In genomic region chr4:105605493-105605892, GRCh38 we compare ENCODE assay signal across 12 cellular contexts. TPM values are rescaled to one million over a fixed set of nuclear protein-coding genes. Genes with fewer than 3 reads are reported as not detected.
DNase-seq lines count a peak whose midpoint lies in the region; ATAC-seq and TF ChIP-seq lines count a peak whose summit lies in the region.
"Had no signal": no experiment of that assay in that cellular context is flagged by ENCODE, and none has a peak within 500 bp of the region (broad histone marks: within the 10 kb centered on the region; RNA-seq: fewer than 3 reads in every experiment).

No MANE protein-coding gene starts in this region.

- no peaks in the 10 kb centered on the region for H3K79me2 ChIP-seq in KMS-11 (ENCODE audit: insufficient read depth, low read depth)

- ATAC-seq in SK-N-SH treated with all-trans-retinoic acid at 6 μM for 48 hours: 0 out of 3 replicates have a peak, but pooled peaks have one; percentile 20
- no peak for ATAC-seq in HG02763 (IDR thresholded peaks at IDR 0.05; ENCODE audit: unreplicated experiment)

- no peak overlapping the region for H3K4me3 ChIP-seq in KMS-11 (IDR thresholded peaks at IDR 0.05; ENCODE audit: insufficient read depth, low read depth, low read length)
- no peak overlapping the region for H3K4me3 ChIP-seq in stomach
- no peak overlapping the region for H3K4me3 ChIP-seq in H7 (ENCODE audit: insufficient read depth, low read depth, low read length)
- H3K4me3 ChIP-seq: BLaER1 treated with 17β-estradiol and CSF1 and Interleukin-3, amounts not matched to agents 10 nM and 100 nM had no signal

- H3K9me3 ChIP-seq in stomach: no peaks in the 10 kb centered on the region

- H3K4me1 ChIP-seq in KMS-11 (ENCODE audit: low read depth, poor library complexity, severe bottlenecking) (peaks cover 56% of the 10 kb centered on the region), stomach (peaks cover 0 to 14% (median 0%) of the 10 kb centered on the region in 4 donors)

- DNase-seq in EH (ENCODE audit: low read depth) (peak; percentile 25), fibroblast of peridontal ligament (ENCODE audit: extremely low read depth) (peak; percentile 16), stomach (no peak), H7 (no peak), SIG-M5 treated with dmso at 0.1 percent for 504 hours (lab: John Stamatoyannopoulos, UW; ENCODE audit: unreplicated experiment) (no peak)
- DNase-seq: activated B cell treated with CpG ODN at 0.5 μM for 24 hours, dermis blood vessel endothelial cell, Karpas-422 had no signal

- TF ChIP-seq EP300 in stomach (IDR thresholded peaks at IDR 0.05): no peak

- H3K36me3 ChIP-seq in KMS-11 (ENCODE audit: insufficient read depth): no peaks in the 10 kb centered on the region
- no peaks in the 10 kb centered on the region for H3K36me3 ChIP-seq in stomach
- no peaks in the 10 kb centered on the region for H3K36me3 ChIP-seq in H7 (replicated peaks; ENCODE audit: control insufficient read depth, insufficient read depth, low read length)
- H3K36me3 ChIP-seq: BLaER1 treated with 17β-estradiol and CSF1 and Interleukin-3, amounts not matched to agents 10 nM and 100 nM had no signal

- H2AFZ ChIP-seq in KMS-11 (ENCODE audit: low read depth): peak overlapping the region; percentile 28; the same call in 1 of the 2 replicates

- no peaks in the 10 kb centered on the region for H4K20me1 ChIP-seq in KMS-11 (ENCODE audit: insufficient read depth)
- H4K20me1 ChIP-seq: BLaER1 treated with 17β-estradiol and CSF1 and Interleukin-3, amounts not matched to agents 10 nM and 100 nM had no signal

- TF ChIP-seq POLR2A in stomach (IDR thresholded peaks at IDR 0.05): no peak

- TF ChIP-seq CTCF in KMS-11 (conservative IDR thresholded peaks at IDR 0.05; ENCODE audit: low read depth, low read length): no peak
- TF ChIP-seq CTCF in stomach (IDR thresholded peaks at IDR 0.05): no peak

- intact Hi-C loops in stomach (cut with DNase I; ENCODE audit: low total_unique reads): no loop called here

- WGBS in stomach, 5 donors: 0 to 12% (median 10%) methylated on average over 1 of the region's 1 CpG

- H3K27ac ChIP-seq in KMS-11 (peak overlapping the region; percentile 63), stomach (no peak overlapping the region)
- H3K27ac ChIP-seq: BLaER1 treated with 17β-estradiol and CSF1 and Interleukin-3, amounts not matched to agents 10 nM and 100 nM had no signal

- peak overlapping the region; percentile 86 for H3K4me2 ChIP-seq in KMS-11

- H3K27me3 ChIP-seq in KMS-11 (ENCODE audit: insufficient read depth, low read depth) (no peaks in the 10 kb centered on the region), stomach (no peaks in the 10 kb centered on the region), H7 (ENCODE audit: control insufficient read depth, insufficient read depth, low read length) (no peaks in the 10 kb centered on the region)
- H3K27me3 ChIP-seq: BLaER1 treated with 17β-estradiol and CSF1 and Interleukin-3, amounts not matched to agents 10 nM and 100 nM had no signal

- peak overlapping the region; percentile 10; the same call in 1 of the 2 replicates for H3K9ac ChIP-seq in KMS-11
- H3K9ac ChIP-seq: BLaER1 treated with 17β-estradiol and CSF1 and Interleukin-3, amounts not matched to agents 10 nM and 100 nM had no signal

TF ChIP-seq in SK-N-SH treated with all-trans-retinoic acid at 6 μM for 48 hours, 23 proteins besides CTCF, POLR2A, EP300 and RAD21:
- TF ChIP-seq CREB5 (CRISPR knock-in tag; IDR thresholded peaks at IDR 0.05; ENCODE audit: low read depth) (no peak), PPARA (CRISPR knock-in tag; IDR thresholded peaks at IDR 0.05; ENCODE audit: borderline replicate concordance) (no peak), GLIS3 (CRISPR knock-in tag; IDR thresholded peaks at IDR 0.05) (no peak), PATZ1 (CRISPR knock-in tag; IDR thresholded peaks at IDR 0.05; ENCODE audit: borderline replicate concordance) (no peak), RARB (CRISPR knock-in tag; IDR thresholded peaks at IDR 0.05) (no peak), SNAI2 (CRISPR knock-in tag; IDR thresholded peaks at IDR 0.05) (no peak), BACH2 (CRISPR knock-in tag; IDR thresholded peaks at IDR 0.05; ENCODE audit: borderline replicate concordance) (no peak), OSR1 (CRISPR knock-in tag; IDR thresholded peaks at IDR 0.05) (no peak), ZNF8 (CRISPR knock-in tag; IDR thresholded peaks at IDR 0.05) (no peak), TSHZ2 (CRISPR knock-in tag; IDR thresholded peaks at IDR 0.05) (no peak)

RNA-seq across cellular contexts. Expression of gene ARHGEF38, which starts 53.1 kb away (rescaled TPM):
- total RNA-seq in stomach: 10 to 100 TPM in 2 of 5 donors, 1 to 10 TPM in 3; 2.3 to 23.2 (median 3.5) TPM
- 1 to 10 TPM in 1 of 3 donors, under 1 TPM in 2; 0.61 to 1.4 (median 0.87) TPM for polyA plus RNA-seq in stomach
- total RNA-seq in H7 (2014; rRNA removed; shearing (Covaris generic)): not detected in 2 replicates
- total RNA-seq: activated B cell treated with CpG ODN at 0.5 μM for 24 hours had no signal

Comparison
In these comparisons a context has a peak if more than half of its experiments do, and no peak if none do; other contexts are left out.
1. DNase-seq: peak in EH (single experiment) and fibroblast of peridontal ligament (single experiment); none in stomach (single experiment), H7 (single experiment) and SIG-M5 treated with dmso at 0.1 percent for 504 hours (single experiment).